30 cellular contexts compared by ENCODE assay signal in genomic region chr10:49549640-49550346, GRCh38. TPM values are rescaled to one million over a fixed set of nuclear protein-coding genes. Genes with fewer than 3 reads are reported as not detected.
DNase-seq lines count a peak whose midpoint lies in the region; ATAC-seq and TF ChIP-seq lines count a peak whose summit lies in the region.
"Had no signal": no experiment of that assay in that cellular context is flagged by ENCODE, and none has a peak within 500 bp of the region (broad histone marks: within the 10 kb centered on the region; RNA-seq: fewer than 3 reads in every experiment).

No MANE protein-coding gene starts in this region.

- H3K4me2 ChIP-seq in mammary epithelial cell (ENCODE audit: insufficient read depth, low read depth, low read length) = no peak overlapping the region
- H3K4me2 ChIP-seq: A549 had no signal

- no peak overlapping the region for H2AFZ ChIP-seq in mammary epithelial cell (ENCODE audit: low read depth, low read length)

- in situ Hi-C loops in mammary epithelial cell (cut with MboI; ENCODE audit: low sequenced_read_pairs in 2 of 2) = no loop called here

- H3K36me3 Mint-ChIP-seq in osteocyte (ENCODE audit: unreplicated experiment) = peaks cover 3% of the 10 kb centered on the region

- peak overlapping the region; percentile 73 for H3K27ac ChIP-seq in C4-2B
- peak overlapping the region; percentile 77 for H3K27ac ChIP-seq in mammary epithelial cell (ENCODE audit: insufficient read depth, low read depth, low read length)
- H3K27ac ChIP-seq in prostate gland = no peak overlapping the region
- H3K27ac ChIP-seq: A549, dorsolateral prefrontal cortex, ovary, SK-N-MC, skin epidermis, upper lobe of right lung had no signal

- H3K4me3 ChIP-seq in mammary epithelial cell (replicated peaks in 1 of 3; ENCODE audit: insufficient read depth in 1 of 3, low read depth in 2 of 3, low read length in 3 of 3) (no peak overlapping the region), prostate gland (no peak overlapping the region)
- H3K4me3 ChIP-seq: A549, dorsolateral prefrontal cortex, HAP-1, ovary, SK-N-MC, skin epidermis, upper lobe of right lung had no signal

- H3K9me3 ChIP-seq in mammary epithelial cell (replicated peaks; ENCODE audit: insufficient read depth, low read length) (no peaks in the 10 kb centered on the region), prostate gland (no peaks in the 10 kb centered on the region)
- H3K9me3 ChIP-seq: ovary had no signal

- intact Hi-C loops in mammary epithelial cell (cut with micrococcal nuclease) = loop anchor here (1.0 kb wide), 1 partner anchor 10 kb away; the partner anchor contains the start of gene ERCC6
- intact Hi-C loops in prostate gland (cut with DNase I) = no loop called here

- CTCF ChIA-PET in mammary epithelial cell (lab: Charles Lee; ENCODE audit: low non-redundant PET) = no interaction called here

- H3K27me3 Mint-ChIP-seq in osteocyte (ENCODE audit: unreplicated experiment) = no peaks in the 10 kb centered on the region

- DNase-seq in M059J (ENCODE audit: low read depth) = peak; percentile 38
- no peak for DNase-seq in mammary epithelial cell
- no peak for DNase-seq in osteocyte (ENCODE audit: extremely low spot score, unreplicated experiment)
- no peak for DNase-seq in hypothalamus (lab: John Stamatoyannopoulos, UW)
- no peak for DNase-seq in prostate gland (ENCODE audit: low spot score)
- DNase-seq: activated CD4-positive, alpha-beta T cell treated with anti-CD3 and anti-CD28 coated beads, Interleukin-2, amount 50 U/mL, for 4 hours; activated CD4-positive, CD25-positive, alpha-beta regulatory T cell; activated naive CD4-positive, alpha-beta T cell; activated T-cell treated with anti-CD3 and anti-CD28 coated beads, Interleukin-2, amount 50 U/mL, for 72 hours; DMS153; dorsolateral prefrontal cortex; immature natural killer cell; left colon; NCI-H1092; NCI-H1694; NCI-H510A; nephron progenitor cell; ovary; retina; stimulated activated naive B cell treated with anti-CD40 and anti-IgM and Interleukin-4, amounts not matched to agents 10 μg/mL and 1 μg/mL and 100 μg/mL, for 72 hours; substantia nigra; upper lobe of right lung had no signal

- ATAC-seq in HG03432 (IDR thresholded peaks at IDR 0.05; ENCODE audit: unreplicated experiment) = no peak
- ATAC-seq in HG03521 (IDR thresholded peaks at IDR 0.05; ENCODE audit: unreplicated experiment) = no peak
- ATAC-seq: A549; activated T-cell treated with anti-CD3 and anti-CD28 coated beads, Interleukin-2, amount 50 U/mL, for 72 hours; left colon; stimulated activated naive B cell treated with anti-CD40 and anti-IgM and Interleukin-4, amounts not matched to agents 10 μg/mL and 1 μg/mL and 100 μg/mL, for 72 hours; upper lobe of right lung had no signal

- TF ChIP-seq POLR2A in prostate gland (IDR thresholded peaks at IDR 0.05) = no peak

- 56% methylated on average over 1 of the region's 1 CpG for WGBS in mammary epithelial cell (ENCODE audit: low coverage, missing lambda C conversion rate)
- whole genome bisulfite sequencing in prostate gland = 48% methylated on average over 1 of the region's 1 CpG

- no peak overlapping the region for H3K9ac ChIP-seq in mammary epithelial cell (ENCODE audit: insufficient read depth, low read length)

- TF ChIP-seq CTCF in C4-2B (conservative IDR thresholded peaks at IDR 0.05) (no peak), mammary epithelial cell (conservative IDR thresholded peaks at IDR 0.05 in 1 of 2, IDR thresholded peaks at IDR 0.05 in 1 of 2; ENCODE audit: extremely low read depth in 1 of 2, insufficient read depth in 1 of 2, low read depth in 1 of 2, low read length in 2 of 2) (no peak), osteocyte (IDR thresholded peaks at IDR 0.05) (no peak), prostate gland (IDR thresholded peaks at IDR 0.05) (no peak)

- H3K27ac Mint-ChIP-seq in osteocyte (ENCODE audit: unreplicated experiment) = peak overlapping the region; percentile 82
- H3K27ac Mint-ChIP-seq: activated T-cell treated with anti-CD3 and anti-CD28 coated beads, Interleukin-2, amount 50 U/mL, for 72 hours; B cell; immature natural killer cell; nephron progenitor cell; stimulated activated naive B cell treated with anti-CD40 and anti-IgM and Interleukin-4, amounts not matched to agents 10 μg/mL and 1 μg/mL and 100 μg/mL, for 72 hours had no signal

- H4K20me1 ChIP-seq in mammary epithelial cell (ENCODE audit: insufficient read depth, low read length) = no peaks in the 10 kb centered on the region

- dilution Hi-C loops in mammary epithelial cell (cut with HindIII; ENCODE audit: low sequenced_read_pairs) = no loop called here

- H3K4me1 ChIP-seq in mammary epithelial cell (ENCODE audit: insufficient read depth, low read length) = peaks cover 46% of the 10 kb centered on the region
- no peaks in the 10 kb centered on the region for H3K4me1 ChIP-seq in prostate gland (replicated peaks)
- H3K4me1 ChIP-seq: A549, upper lobe of right lung had no signal

- no peak overlapping the region for H3K4me3 Mint-ChIP-seq in osteocyte (ENCODE audit: unreplicated experiment)
- H3K4me3 Mint-ChIP-seq: activated T-cell treated with anti-CD3 and anti-CD28 coated beads, Interleukin-2, amount 50 U/mL, for 72 hours; B cell; immature natural killer cell; nephron progenitor cell; stimulated activated naive B cell treated with anti-CD40 and anti-IgM and Interleukin-4, amounts not matched to agents 10 μg/mL and 1 μg/mL and 100 μg/mL, for 72 hours had no signal

- TSS peak; percentile 94 for BruUV-seq in mammary epithelial cell (replicated peaks; lab: Mats Ljungman, UMichigan)

- peaks cover 12% of the 10 kb centered on the region for H3K9me3 Mint-ChIP-seq in osteocyte (ENCODE audit: unreplicated experiment)

- H3K79me2 ChIP-seq in mammary epithelial cell (ENCODE audit: insufficient read depth, low read length) = no peaks in the 10 kb centered on the region

- no peaks in the 10 kb centered on the region for H3K27me3 ChIP-seq in mammary epithelial cell (ENCODE audit: insufficient read depth, low read length)
- no peaks in the 10 kb centered on the region for H3K27me3 ChIP-seq in prostate gland (replicated peaks; ENCODE audit: insufficient read depth)
- H3K27me3 ChIP-seq: ovary, upper lobe of right lung had no signal

- peaks cover 56% of the 10 kb centered on the region for H3K4me1 Mint-ChIP-seq in osteocyte (ENCODE audit: unreplicated experiment)
- H3K4me1 Mint-ChIP-seq: B cell; immature natural killer cell; nephron progenitor cell; stimulated activated naive B cell treated with anti-CD40 and anti-IgM and Interleukin-4, amounts not matched to agents 10 μg/mL and 1 μg/mL and 100 μg/mL, for 72 hours had no signal

- H3K36me3 ChIP-seq in mammary epithelial cell (ENCODE audit: insufficient read depth, low read length) (no peaks in the 10 kb centered on the region), prostate gland (no peaks in the 10 kb centered on the region)
- H3K36me3 ChIP-seq: HAP-1, ovary, upper lobe of right lung had no signal

RNA-seq across cellular contexts. Expression of gene ERCC6, which starts 10.9 kb away (rescaled TPM):
- 8.9 and 11.3 TPM in 2 replicates for total RNA-seq in M059J (2014; rRNA removed; shearing (Covaris generic))
- total RNA-seq in mammary epithelial cell = 100 to 1,000 TPM in 1 of 2 donors, 10 to 100 TPM in 1; 35.5 to 106 TPM
- 22.1 TPM for polyA plus RNA-seq in mammary epithelial cell
- polyA minus RNA-seq in mammary epithelial cell = 78.2 TPM
- 184 and 187 TPM in 2 replicates for total RNA-seq in osteocyte
- total RNA-seq in prostate gland = 10 to 100 TPM; 18.5 to 45.5 TPM

Comparison
In these comparisons a context has a peak if more than half of its experiments do, and no peak if none do; other contexts are left out.
1. H3K27ac ChIP-seq: peak in C4-2B (single experiment) and mammary epithelial cell (single experiment); none in prostate gland (0 of 2).